ENCODE assay signal across 23 cellular contexts in the genomic region with DNA sequence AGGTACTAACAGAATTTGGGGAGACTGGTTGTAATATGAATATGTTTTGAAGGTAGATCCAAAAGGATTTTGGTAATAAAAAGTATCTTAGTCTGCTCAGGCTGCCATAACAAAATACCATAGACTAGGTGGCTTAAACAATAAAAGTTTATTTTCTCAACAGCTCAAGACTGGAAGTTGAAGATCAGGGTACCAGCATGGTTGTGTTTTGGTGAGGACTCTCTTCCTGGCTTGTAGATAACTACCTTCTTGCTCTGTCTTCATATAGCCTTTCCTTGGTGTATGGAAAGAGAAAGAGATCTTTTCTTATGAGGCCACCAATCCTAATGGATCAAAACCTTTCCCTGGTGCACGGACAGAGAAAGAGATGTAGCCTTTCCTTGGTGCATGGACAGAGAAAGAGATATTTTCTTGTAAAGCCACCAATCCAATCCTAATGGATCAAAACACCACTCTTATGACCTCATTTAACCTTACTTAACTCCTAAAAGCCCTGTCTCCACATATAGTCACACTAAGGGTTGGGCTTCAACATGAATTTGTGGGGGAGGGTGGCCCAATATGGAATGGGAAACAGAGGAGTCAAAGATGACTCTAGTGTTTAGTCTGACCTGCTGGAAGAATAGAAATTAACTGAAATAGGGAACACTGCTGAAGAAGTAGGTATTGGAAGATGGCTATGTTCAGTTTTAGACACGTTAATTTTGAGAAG.
"Had no signal": no experiment of that assay in that cellular context is flagged by ENCODE, and none has a peak within 500 bp of the region (broad histone marks: within the 10 kb centered on the region; RNA-seq: fewer than 3 reads in every experiment).

No MANE protein-coding gene starts in this region.

- H3K4me3 Mint-ChIP-seq: mesothelial cell of epicardium; naive thymus-derived CD4-positive, alpha-beta T cell; natural killer cell treated with Interleukin-12 subunit alpha and Interleukin-12 subunit beta and Interleukin-15 and Interleukin-18, amount 100 ng/mL, for 72 hours; stimulated activated effector memory CD8-positive, alpha-beta T cell treated with anti-CD3 and anti-CD28 coated beads, Interleukin-12 subunit alpha, Interleukin-12 subunit beta, amount 100 ng/mL, for 72 hours; stimulated activated naive CD8-positive, alpha-beta T cell treated with anti-CD3 and anti-CD28 coated beads, Interleukin-15, Interleukin-2, amounts not matched to agents 100 ng/mL and 50 ng/mL, for 24 hours; type B pancreatic cell had no signal

- H3K27ac ChIP-seq: left ventricle myocardium inferior, pancreas, prostate gland, skin epidermis, suprapubic skin, thoracic aorta, tibial artery, uterus had no signal

- DNase-seq: islet precursor cell; left ventricle myocardium inferior; mesendoderm; naive thymus-derived CD4-positive, alpha-beta T cell; nucleus accumbens; pancreas; posterior cingulate gyrus; retina; right cardiac atrium; stimulated activated CD4-positive, alpha-beta T cell treated with anti-CD3 and anti-CD28 coated beads, Interleukin-4, amount 100 ng/mL, for 24 hours; stimulated activated naive CD4-positive, alpha-beta T cell; tibial artery; uterus had no signal

- H3K36me3 Mint-ChIP-seq: mesothelial cell of epicardium; natural killer cell treated with Interleukin-12 subunit alpha and Interleukin-12 subunit beta and Interleukin-15 and Interleukin-18, amount 100 ng/mL, for 72 hours; type B pancreatic cell had no signal

- H3K9me3 ChIP-seq: left ventricle myocardium inferior, pancreas, prostate gland, suprapubic skin, thoracic aorta, tibial artery, uterus had no signal

- H3K27ac Mint-ChIP-seq: mesothelial cell of epicardium; natural killer cell treated with Interleukin-12 subunit alpha and Interleukin-12 subunit beta and Interleukin-15 and Interleukin-18, amount 100 ng/mL, for 72 hours; stimulated activated effector memory CD8-positive, alpha-beta T cell treated with anti-CD3 and anti-CD28 coated beads, Interleukin-12 subunit alpha, Interleukin-12 subunit beta, amount 100 ng/mL, for 72 hours; stimulated activated naive CD8-positive, alpha-beta T cell treated with anti-CD3 and anti-CD28 coated beads, Interleukin-15, Interleukin-2, amounts not matched to agents 100 ng/mL and 50 ng/mL, for 24 hours; type B pancreatic cell had no signal

- H3K4me3 ChIP-seq: left ventricle myocardium inferior, lung, pancreas, prostate gland, skin epidermis, suprapubic skin, thoracic aorta, tibial artery, uterus had no signal

- H3K4me1 ChIP-seq: prostate gland, uterus had no signal

- H3K36me3 ChIP-seq: left ventricle myocardium inferior, pancreas, prostate gland, suprapubic skin, thoracic aorta, tibial artery, uterus had no signal

- H3K9me3 Mint-ChIP-seq: mesothelial cell of epicardium; naive thymus-derived CD4-positive, alpha-beta T cell; natural killer cell treated with Interleukin-12 subunit alpha and Interleukin-12 subunit beta and Interleukin-15 and Interleukin-18, amount 100 ng/mL, for 72 hours; stimulated activated effector memory CD8-positive, alpha-beta T cell treated with anti-CD3 and anti-CD28 coated beads, Interleukin-12 subunit alpha, Interleukin-12 subunit beta, amount 100 ng/mL, for 72 hours; stimulated activated naive CD8-positive, alpha-beta T cell treated with anti-CD3 and anti-CD28 coated beads, Interleukin-15, Interleukin-2, amounts not matched to agents 100 ng/mL and 50 ng/mL, for 24 hours; type B pancreatic cell had no signal

- H3K27me3 ChIP-seq: pancreas, suprapubic skin, tibial artery, uterus had no signal
